In genomic region chr3:10551821-10552630, GRCh38 we compare ENCODE assay signal across 8 cellular contexts. TPM values are rescaled to one million over a fixed set of nuclear protein-coding genes. Genes with fewer than 3 reads are reported as not detected.
DNase-seq lines count a peak whose midpoint lies in the region; ATAC-seq, FAIRE-seq and TF ChIP-seq lines count a peak whose summit lies in the region.

No MANE protein-coding gene starts in this region.

- H3K9me3 ChIP-seq in right cardiac atrium (ENCODE audit: control insufficient read depth, low read length) (no peaks in the 10 kb centered on the region), MM.1S (replicated peaks; ENCODE audit: insufficient read depth, low read length) (no peaks in the 10 kb centered on the region), small intestine (ENCODE audit: control insufficient read depth, low read depth) (no peaks in the 10 kb centered on the region)

- no peak overlapping the region for H3K9ac ChIP-seq in MM.1S (ENCODE audit: low read length)

- H3K27ac ChIP-seq in RWPE1 (peak overlapping the region; percentile 56), right cardiac atrium (ENCODE audit: low read length) (no peak overlapping the region), MM.1S (ENCODE audit: low read length) (no peak overlapping the region), small intestine (ENCODE audit: low read depth in 1 of 2, low read length in 1 of 2) (no peak overlapping the region)

- H3K4me1 ChIP-seq in right cardiac atrium (ENCODE audit: control insufficient read depth, insufficient read depth, low read length) (no peaks in the 10 kb centered on the region), MM.1S (ENCODE audit: low read length) (no peaks in the 10 kb centered on the region), small intestine (ENCODE audit: control insufficient read depth in 2 of 2, insufficient read depth in 1 of 2, low read depth in 1 of 2, low read length in 1 of 2) (no peaks in the 10 kb centered on the region)

- intact Hi-C loops in activated T-helper 2 cell treated with anti-CD3 and anti-CD28 coated beads, Interferon-gamma antibody, Interleukin-2, Interleukin-4, amounts not matched to agents 10 μg/mL and 5 μg/mL and 100 μg/mL, durations not matched to agents 14 hours and 24 hours and 36 hours (cut with micrococcal nuclease) = loop anchor here (1.0 to 5.0 kb wide), 3 partner anchors 51 to 185 kb away; no protein-coding TSS in a partner anchor
- intact Hi-C loops in right cardiac atrium (cut with DNase I) = no loop called here

- no peaks in the 10 kb centered on the region for H3K27me3 ChIP-seq in right cardiac atrium (ENCODE audit: control insufficient read depth, insufficient read depth)
- peaks cover 33% of the 10 kb centered on the region; the same call in 1 of the 2 replicates for H3K27me3 ChIP-seq in MM.1S (replicated peaks; ENCODE audit: insufficient read depth, low read length)
- H3K27me3 ChIP-seq in small intestine (ENCODE audit: control insufficient read depth in 2 of 2, insufficient read depth in 2 of 2, low read length in 2 of 2) = peaks cover 0 to 7% of the 10 kb centered on the region in 2 donors

- no peaks in the 10 kb centered on the region for H3K36me3 Mint-ChIP-seq in activated T-helper 2 cell treated with anti-CD3 and anti-CD28 coated beads, Interferon-gamma antibody, Interleukin-2, Interleukin-4, amounts not matched to agents 10 μg/mL and 5 μg/mL and 100 μg/mL, durations not matched to agents 14 hours and 24 hours and 36 hours (ENCODE audit: low read depth)

- no peak overlapping the region for H2AFZ ChIP-seq in MM.1S (ENCODE audit: low read length)

- TF ChIP-seq CTCF in RWPE1 (conservative IDR thresholded peaks at IDR 0.05; ENCODE audit: low read depth) = no peak
- TF ChIP-seq CTCF in MM.1S (IDR thresholded peaks at IDR 0.05; ENCODE audit: low read length) = no peak

- H3K27ac Mint-ChIP-seq in activated T-helper 2 cell treated with anti-CD3 and anti-CD28 coated beads, Interferon-gamma antibody, Interleukin-2, Interleukin-4, amounts not matched to agents 10 μg/mL and 5 μg/mL and 100 μg/mL, durations not matched to agents 14 hours and 24 hours and 36 hours = peak overlapping the region; percentile 79

- H3F3A ChIP-seq in MM.1S (ENCODE audit: insufficient read depth, low read length) = no peaks in the 10 kb centered on the region

- no peaks in the 10 kb centered on the region for H3K79me2 ChIP-seq in MM.1S (ENCODE audit: low read length)

- no peaks in the 10 kb centered on the region for H4K20me1 ChIP-seq in MM.1S (ENCODE audit: insufficient read depth, low read length)

- H3K4me3 Mint-ChIP-seq in activated T-helper 2 cell treated with anti-CD3 and anti-CD28 coated beads, Interferon-gamma antibody, Interleukin-2, Interleukin-4, amounts not matched to agents 10 μg/mL and 5 μg/mL and 100 μg/mL, durations not matched to agents 14 hours and 24 hours and 36 hours (ENCODE audit: low read depth) = peak overlapping the region; percentile 48

- ATAC-seq in GM18868 (IDR thresholded peaks at IDR 0.05; ENCODE audit: unreplicated experiment) (peak; percentile 64), right cardiac atrium (peak; percentile 56 to 58)

- DNase-seq in RWPE1 (ENCODE audit: low spot score) (peak; percentile 87), right cardiac atrium (peak; percentile 48 to 75 (median 72)), MM.1S (no peak), NCI-H1436 (lab: John Stamatoyannopoulos, UW) (no peak), small intestine (no peak)
- peak; percentile 61 for DNase-seq in activated T-helper 2 cell treated with anti-CD3 and anti-CD28 coated beads, Interferon-gamma antibody, Interleukin-2, Interleukin-4, amounts not matched to agents 10 μg/mL and 5 μg/mL and 100 μg/mL, durations not matched to agents 14 hours and 24 hours and 36 hours (ENCODE audit: low spot score)
- DNase-seq in stimulated activated CD8-positive, alpha-beta memory T cell treated with anti-CD3 and anti-CD28 coated beads, Interleukin-12 subunit alpha, Interleukin-12 subunit beta, amount 100 ng/mL, for 4 hours (ENCODE audit: low read depth) = peak; percentile 76

- POLR2A ChIA-PET in RWPE1 (lab: Yijun Ruan, JAX; ENCODE audit: low non-redundant PET) = no interaction called here

- peaks cover 3% of the 10 kb centered on the region for H3K27me3 Mint-ChIP-seq in activated T-helper 2 cell treated with anti-CD3 and anti-CD28 coated beads, Interferon-gamma antibody, Interleukin-2, Interleukin-4, amounts not matched to agents 10 μg/mL and 5 μg/mL and 100 μg/mL, durations not matched to agents 14 hours and 24 hours and 36 hours (ENCODE audit: low read depth)

- CTCF ChIA-PET in RWPE1 (lab: Yijun Ruan, JAX) = no interaction called here

- no peaks in the 10 kb centered on the region for H3K9me2 ChIP-seq in MM.1S (replicated peaks; ENCODE audit: insufficient read depth, low read length)

- no peak overlapping the region for H3K4me2 ChIP-seq in MM.1S (ENCODE audit: low read depth, low read length)

- 70% methylated on average over 19 of the region's 19 CpGs for WGBS in right cardiac atrium
- 40 to 67% (median 62%) methylated on average over 19 of the region's 19 CpGs for WGBS in small intestine, 3 donors

- FAIRE-seq in small intestine (lab: Jason Lieb, UNC) = no peak

- H3K9me3 Mint-ChIP-seq in activated T-helper 2 cell treated with anti-CD3 and anti-CD28 coated beads, Interferon-gamma antibody, Interleukin-2, Interleukin-4, amounts not matched to agents 10 μg/mL and 5 μg/mL and 100 μg/mL, durations not matched to agents 14 hours and 24 hours and 36 hours = no peaks in the 10 kb centered on the region

- no peaks in the 10 kb centered on the region for H3K36me3 ChIP-seq in MM.1S (replicated peaks; ENCODE audit: insufficient read depth, low read length)
- H3K36me3 ChIP-seq in small intestine (ENCODE audit: control insufficient read depth in 2 of 2, insufficient read depth in 2 of 2, low read length in 2 of 2) = no peaks in the 10 kb centered on the region

- peaks cover 36% of the 10 kb centered on the region for H3K4me1 Mint-ChIP-seq in activated T-helper 2 cell treated with anti-CD3 and anti-CD28 coated beads, Interferon-gamma antibody, Interleukin-2, Interleukin-4, amounts not matched to agents 10 μg/mL and 5 μg/mL and 100 μg/mL, durations not matched to agents 14 hours and 24 hours and 36 hours (ENCODE audit: low read depth)

- H3K4me3 ChIP-seq in right cardiac atrium (ENCODE audit: low read length) (no peak overlapping the region), MM.1S (ENCODE audit: low read length) (no peak overlapping the region), small intestine (ENCODE audit: low read depth in 1 of 2, low read length in 2 of 2) (no peak overlapping the region)

RNA-seq across cellular contexts. Expression of gene ATP2B2, which starts 46.6 kb away (rescaled TPM):
- total RNA-seq in activated T-helper 2 cell treated with anti-CD3 and anti-CD28 coated beads, Interferon-gamma antibody, Interleukin-2, Interleukin-4, amounts not matched to agents 10 μg/mL and 5 μg/mL and 100 μg/mL, durations not matched to agents 14 hours and 24 hours and 36 hours = not detected in 2 replicates
- under 1 TPM; 0.14 to 0.24 (median 0.17) TPM for total RNA-seq in right cardiac atrium
- 0.36 TPM for polyA plus RNA-seq in right cardiac atrium
- polyA plus RNA-seq in small intestine = under 1 TPM in 1 of 3 donors, not detected in 2; 0.39 TPM

Comparison
In these comparisons a context has a peak if more than half of its experiments do, and no peak if none do; other contexts are left out.
1. DNase-seq: peak in RWPE1 (single experiment), activated T-helper 2 cell treated with anti-CD3 and anti-CD28 coated beads, Interferon-gamma antibody, Interleukin-2, Interleukin-4, amounts not matched to agents 10 μg/mL and 5 μg/mL and 100 μg/mL, durations not matched to agents 14 hours and 24 hours and 36 hours (single experiment), right cardiac atrium (3 of 3) and stimulated activated CD8-positive, alpha-beta memory T cell treated with anti-CD3 and anti-CD28 coated beads, Interleukin-12 subunit alpha, Interleukin-12 subunit beta, amount 100 ng/mL, for 4 hours (single experiment); none in MM.1S (single experiment), NCI-H1436 (single experiment) and small intestine (single experiment).